In genomic region chr19:15091918-15092753, GRCh38 we compare ENCODE assay signal across 9 cellular contexts. TPM values are rescaled to one million over a fixed set of nuclear protein-coding genes. Genes with fewer than 3 reads are reported as not detected.
DNase-seq lines count a peak whose midpoint lies in the region; ATAC-seq and TF ChIP-seq lines count a peak whose summit lies in the region.
"Had no signal": no experiment of that assay in that cellular context is flagged by ENCODE, and none has a peak within 500 bp of the region (broad histone marks: within the 10 kb centered on the region; RNA-seq: fewer than 3 reads in every experiment).

No MANE protein-coding gene starts in this region.

- peak; percentile 80 for TF ChIP-seq CTCF in PC-3 (conservative IDR thresholded peaks at IDR 0.05; ENCODE audit: low read depth, low read length)
- TF ChIP-seq CTCF in adrenal gland (IDR thresholded peaks at IDR 0.05), result peak; percentile 55 to 77 (median 66)

- H4K20me1 ChIP-seq in PC-3 (ENCODE audit: low read length), result no peaks in the 10 kb centered on the region

- 7 to 17% (median 12%) methylated on average over 13 of the region's 13 CpGs for WGBS in adrenal gland, 4 donors

- intact Hi-C loops in PC-3 (cut with micrococcal nuclease) (loop anchor here (1.0 kb wide), 1 partner anchor 58 kb away; no protein-coding TSS in a partner anchor), adrenal gland (cut with DNase I) (loop anchor here (5.0 kb wide), 2 partner anchors 60 to 465 kb away; no protein-coding TSS in a partner anchor)

- TF ChIP-seq POLR2A in adrenal gland (IDR thresholded peaks at IDR 0.05), result no peak

- no peak overlapping the region for H3K27ac ChIP-seq in PC-3 (ENCODE audit: low read length)
- no peak overlapping the region for H3K27ac ChIP-seq in adrenal gland

- H3K36me3 ChIP-seq in PC-3 (ENCODE audit: low read depth, low read length) (no peaks in the 10 kb centered on the region), adrenal gland (replicated peaks in 1 of 2) (no peaks in the 10 kb centered on the region)

- H3K9me3 ChIP-seq in PC-3 (ENCODE audit: low read length) (no peaks in the 10 kb centered on the region), adrenal gland (replicated peaks in 1 of 3) (no peaks in the 10 kb centered on the region)

- H3K4me3 ChIP-seq in PC-3 (ENCODE audit: low read length) (peak overlapping the region; percentile 42), adrenal gland (no peak overlapping the region)

- peak overlapping the region; percentile 76 for H2AFZ ChIP-seq in PC-3 (ENCODE audit: low read length)

- ATAC-seq in PC-3, result peak; percentile 57
- no peak for ATAC-seq in GM21737 (IDR thresholded peaks at IDR 0.05; ENCODE audit: unreplicated experiment)
- no peak for ATAC-seq in HG03159 (IDR thresholded peaks at IDR 0.05; ENCODE audit: unreplicated experiment)

- no peaks in the 10 kb centered on the region for H3K9me2 ChIP-seq in PC-3 (replicated peaks; ENCODE audit: low read length)

- peak; percentile 29 for DNase-seq in DMS153 treated with DMSO at 0.1 percent for 48 hours (lab: John Stamatoyannopoulos, UW; ENCODE audit: unreplicated experiment)
- DNase-seq in KG1 (lab: John Stamatoyannopoulos, UW), result peak; percentile 62
- peak; percentile 89 for DNase-seq in PC-3
- DNase-seq in adrenal gland, result peak in 6 of 7 donors; percentile 26 to 66 (median 54)
- DNase-seq in iPS-NIHi7 (ENCODE audit: extremely low spot score), result peak; percentile 63
- DNase-seq in stimulated activated CD4-positive, alpha-beta T cell treated with anti-CD3 and anti-CD28 coated beads, Interleukin-1b, Interleukin-23, amount 100 ng/mL, for 48 hours, result peak; percentile 32

- H3K4me1 ChIP-seq in PC-3 (ENCODE audit: insufficient read depth, low read length) (peaks cover 6% of the 10 kb centered on the region), adrenal gland (replicated peaks in 1 of 2) (peaks cover 5 to 7% of the 10 kb centered on the region in 2 donors)

- H3K27me3 ChIP-seq in PC-3 (ENCODE audit: low read length), result 0 out of 2 replicates have a peak, but pooled peaks cover 4% of the 10 kb centered on the region
- H3K27me3 ChIP-seq in adrenal gland, result no peaks in the 10 kb centered on the region

- H3K9ac ChIP-seq in PC-3 (ENCODE audit: low read length), result no peak overlapping the region

- no peaks in the 10 kb centered on the region for H3K79me2 ChIP-seq in PC-3 (ENCODE audit: low read length)

- CTCF ChIA-PET in PC-3 (lab: Charles Lee), result interaction anchor here (0.6 to 1.8 kb wide), 22 partner anchors 10 to 1239 kb away, joined by 3 to 18 read pairs (median 6); no protein-coding TSS in a partner anchor

- BruUV-seq in PC-3 (replicated peaks; lab: Mats Ljungman, UMichigan), result no TSS peak

- H3F3A ChIP-seq in PC-3 (ENCODE audit: low read length, unreplicated experiment), result no peaks in the 10 kb centered on the region

- POLR2A ChIA-PET in PC-3 (lab: Charles Lee; ENCODE audit: unreplicated experiment), result no interaction called here

- H3K4me2 ChIP-seq in PC-3 (ENCODE audit: low read length), result peak overlapping the region; percentile 76

RNA-seq across cellular contexts. Expression of gene OR1I1, which starts 10.1 kb away (rescaled TPM):
- total RNA-seq in PC-3 (2014; rRNA removed) (not detected in 2 replicates), adrenal gland (not detected)
- polyA plus RNA-seq in adrenal gland, result not detected
- total RNA-seq: T-helper 2 cell treated with Interferon-gamma antibody and Interleukin-4, amounts not matched to agents 100 ng/mL and 5 ng/mL, for 36 hours had no signal

RNA-seq across cellular contexts. Expression of gene SYDE1, which starts 15.1 kb away (rescaled TPM):
- total RNA-seq in PC-3 (2014; rRNA removed) (13.8 and 20.3 TPM in 2 replicates), adrenal gland (10 to 100 TPM; 11.2 to 45.1 (median 31.6) TPM)
- 10 to 100 TPM in 2 of 3 donors, 1 to 10 TPM in 1; 2.5 to 14.2 (median 11.5) TPM for polyA plus RNA-seq in adrenal gland

RNA-seq across cellular contexts. Expression of gene CASP14, which starts 42.9 kb away (rescaled TPM):
- total RNA-seq in PC-3 (2014; rRNA removed) (5.0 and 8.9 TPM in 2 replicates), adrenal gland (not detected)
- not detected for polyA plus RNA-seq in adrenal gland
- total RNA-seq: T-helper 2 cell treated with Interferon-gamma antibody and Interleukin-4, amounts not matched to agents 100 ng/mL and 5 ng/mL, for 36 hours had no signal

Comparison
In these comparisons a context has a peak if more than half of its experiments do, and no peak if none do; other contexts are left out.
1. DNase-seq: peak in every context shown above with its lines; median percentile 89 in PC-3; 63 in iPS-NIHi7; 62 in KG1; 54 in adrenal gland; 32 in stimulated activated CD4-positive, alpha-beta T cell treated with anti-CD3 and anti-CD28 coated beads, Interleukin-1b, Interleukin-23, amount 100 ng/mL, for 48 hours; 29 in DMS153 treated with DMSO at 0.1 percent for 48 hours.